28 cellular contexts compared by ENCODE assay signal in the genomic region with DNA sequence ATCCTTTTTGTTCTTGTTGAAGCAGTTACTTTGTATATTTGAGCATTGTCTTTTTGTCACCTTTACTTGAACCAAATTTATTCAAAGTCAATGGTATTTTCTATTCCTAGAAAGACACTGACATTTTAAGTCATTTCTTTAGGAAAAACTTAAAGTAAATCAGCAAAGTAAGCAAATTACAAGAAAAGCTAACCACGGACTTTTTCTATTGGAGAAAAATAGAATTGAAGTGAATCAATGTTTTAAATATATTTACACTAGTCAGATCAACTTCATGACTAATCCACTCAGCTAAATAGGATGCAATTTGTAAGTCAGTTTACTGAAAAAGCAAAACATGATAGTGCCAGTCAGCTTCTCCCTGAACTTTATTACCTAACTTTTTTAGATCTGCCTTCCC.
"Had no signal": no experiment of that assay in that cellular context is flagged by ENCODE, and none has a peak within 500 bp of the region (broad histone marks: within the 10 kb centered on the region; RNA-seq: fewer than 3 reads in every experiment).

No MANE protein-coding gene starts in this region.

- H3K9me3 ChIP-seq: esophagus muscularis mucosa, gastrocnemius medialis, neutrophil, thyroid gland, vagina had no signal

- DNase-seq: activated CD4-positive, alpha-beta T cell treated with anti-CD3 and anti-CD28 coated beads for 4 hours; activated CD4-positive, alpha-beta T cell treated with anti-CD3 and anti-CD28 coated beads, Interleukin-2, amount 50 U/mL, for 48 hours; activated CD4-positive, CD25-positive, alpha-beta regulatory T cell; activated CD8-positive, alpha-beta memory T cell treated with anti-CD3 and anti-CD28 coated beads for 24 hours; activated effector memory CD4-positive, alpha-beta T cell treated with Interleukin-2 at 50 U/mL for 16 hours; activated naive CD4-positive, alpha-beta T cell treated with Interleukin-2 at 50 U/mL for 16 hours; anterior cingulate cortex; gastrocnemius medialis; glutamatergic neuron; islet precursor cell; left ventricle myocardium inferior; nephron progenitor cell; small intestine; stimulated activated CD4-positive, alpha-beta T cell treated with anti-CD3 and anti-CD28 coated beads, Interleukin-4, amount 100 ng/mL, for 4 hours; stimulated activated CD8-positive, alpha-beta memory T cell treated with anti-CD3 and anti-CD28 coated beads, Interleukin-4, amount 100 ng/mL, for 48 hours; stimulated activated naive CD8-positive, alpha-beta T cell treated with anti-CD3 and anti-CD28 coated beads, Interleukin-15, amount 100 ng/mL, for 72 hours; substantia nigra; T-helper 2 cell; thyroid gland; upper lobe of left lung had no signal

- H3K4me3 ChIP-seq: cardiac muscle cell, coronary artery, esophagus muscularis mucosa, gastrocnemius medialis, left ventricle myocardium inferior, lung, thyroid gland, upper lobe of left lung, vagina had no signal

- H3K36me3 ChIP-seq: cardiac muscle cell, esophagus muscularis mucosa, gastrocnemius medialis, left ventricle myocardium inferior, neutrophil, thyroid gland, upper lobe of left lung, vagina had no signal

- FAIRE-seq: small intestine had no signal

- H3K27me3 ChIP-seq: cardiac muscle cell, esophagus muscularis mucosa, gastrocnemius medialis, neutrophil, thyroid gland, upper lobe of left lung, vagina had no signal

- ATAC-seq: gastrocnemius medialis; sciatic nerve; stimulated activated memory B cell treated with anti-CD40 and anti-IgM and Interleukin-4, amounts not matched to agents 10 μg/mL and 1 μg/mL and 100 μg/mL, for 72 hours; stimulated activated naive CD8-positive, alpha-beta T cell treated with anti-CD3 and anti-CD28 coated beads, Interleukin-15, amount 100 ng/mL, for 72 hours had no signal

- H3K4me1 ChIP-seq: esophagus muscularis mucosa, gastrocnemius medialis, left ventricle myocardium inferior, thyroid gland, upper lobe of left lung, vagina had no signal

- H3K27ac ChIP-seq: cardiac muscle cell, coronary artery, esophagus muscularis mucosa, gastrocnemius medialis, left ventricle myocardium inferior, neutrophil, thyroid gland, upper lobe of left lung, vagina had no signal
